27 cellular contexts compared by ENCODE assay signal in the genomic region with DNA sequence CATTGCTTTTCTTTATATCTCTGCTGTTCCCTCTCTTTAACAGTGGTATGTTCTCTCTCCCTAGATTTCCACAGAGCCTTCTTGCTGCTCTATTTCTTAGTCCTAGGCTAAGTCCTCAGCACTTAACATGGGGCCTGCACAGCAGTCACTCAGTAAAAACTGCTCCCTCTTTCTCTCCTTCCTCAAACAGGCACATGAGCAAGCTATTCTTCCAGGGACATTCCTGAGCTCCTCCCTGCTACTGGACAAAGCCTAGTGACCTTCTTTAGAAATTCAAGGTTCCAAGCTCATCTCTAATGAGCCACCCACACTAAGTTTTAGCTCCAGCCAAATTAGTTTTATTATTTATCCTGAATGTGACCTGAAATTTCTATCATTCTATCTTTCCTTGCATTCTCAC.
"Had no signal": no experiment of that assay in that cellular context is flagged by ENCODE, and none has a peak within 500 bp of the region (broad histone marks: within the 10 kb centered on the region; RNA-seq: fewer than 3 reads in every experiment).

No MANE protein-coding gene starts in this region.

- H3K4me1 ChIP-seq: heart left ventricle, left ventricle myocardium inferior, pancreas, prostate gland, right lobe of liver, stomach, testis, thyroid gland, transverse colon, upper lobe of right lung had no signal

- H3K27me3 ChIP-seq: heart left ventricle, pancreas, right lobe of liver, stomach, testis, thyroid gland, transverse colon, upper lobe of right lung had no signal

- H3K9me3 Mint-ChIP-seq: mesothelial cell of epicardium; naive B cell; natural killer cell; nephron progenitor cell; stimulated activated naive B cell treated with anti-CD40 and anti-IgM and Interleukin-4, amounts not matched to agents 10 μg/mL and 1 μg/mL and 100 μg/mL, for 72 hours had no signal

- H3K36me3 Mint-ChIP-seq: mesothelial cell of epicardium; naive B cell; natural killer cell; stimulated activated naive B cell treated with anti-CD40 and anti-IgM and Interleukin-4, amounts not matched to agents 10 μg/mL and 1 μg/mL and 100 μg/mL, for 72 hours had no signal

- H3K4me1 Mint-ChIP-seq: mesothelial cell of epicardium; naive B cell; natural killer cell; stimulated activated naive B cell treated with anti-CD40 and anti-IgM and Interleukin-4, amounts not matched to agents 10 μg/mL and 1 μg/mL and 100 μg/mL, for 72 hours had no signal

- ATAC-seq: heart left ventricle; natural killer cell; pancreas; right lobe of liver; stimulated activated naive B cell treated with anti-CD40 and anti-IgM and Interleukin-4, amounts not matched to agents 10 μg/mL and 1 μg/mL and 100 μg/mL, for 72 hours; stimulated activated naive CD8-positive, alpha-beta T cell treated with anti-CD3 and anti-CD28 coated beads, Interleukin-15, Interleukin-2, amounts not matched to agents 100 U/mL and 50 U/mL, for 24 hours; upper lobe of right lung had no signal

- H3K27ac ChIP-seq: heart left ventricle, left ventricle myocardium inferior, pancreas, prostate gland, right lobe of liver, skin epidermis, stomach, testis, thyroid gland, transverse colon, upper lobe of right lung had no signal

- H3K4me3 ChIP-seq: heart left ventricle, left ventricle myocardium inferior, lung, pancreas, prostate gland, right lobe of liver, skin epidermis, stomach, testis, thyroid gland, transverse colon, upper lobe of right lung had no signal

- H3K36me3 ChIP-seq: heart left ventricle, left ventricle myocardium inferior, pancreas, prostate gland, right lobe of liver, thyroid gland, transverse colon, upper lobe of right lung had no signal

- DNase-seq: heart left ventricle; hypothalamus; islet precursor cell; left ventricle myocardium inferior; mesendoderm; naive B cell; natural killer cell; nephron progenitor cell; nucleus accumbens; pancreas; posterior cingulate gyrus; right lobe of liver; stimulated activated CD4-positive, alpha-beta T cell treated with anti-CD3 and anti-CD28 coated beads, Interleukin-12 subunit alpha, Interleukin-12 subunit beta, amount 100 ng/mL, for 4 hours; stimulated activated CD4-positive, alpha-beta T cell treated with anti-CD3 and anti-CD28 coated beads, Interleukin-15, amount 100 ng/mL, for 24 hours; stimulated activated CD4-positive, alpha-beta T cell treated with anti-CD3 and anti-CD28 coated beads, Interleukin-2, amount 100 ng/mL, for 24 hours; stimulated activated CD4-positive, alpha-beta T cell treated with anti-CD3 and anti-CD28 coated beads, Interleukin-4, amount 100 ng/mL, for 1 hour; stimulated activated naive B cell treated with anti-CD40 and anti-IgM and Interleukin-4, amounts not matched to agents 10 μg/mL and 1 μg/mL and 100 μg/mL, for 72 hours; stimulated activated naive CD8-positive, alpha-beta T cell treated with anti-CD3 and anti-CD28 coated beads, Interleukin-15, Interleukin-2, amounts not matched to agents 100 U/mL and 50 U/mL, for 24 hours; stomach; testis; thyroid gland; transverse colon; upper lobe of right lung had no signal

- H3K27ac Mint-ChIP-seq: mesothelial cell of epicardium; natural killer cell; nephron progenitor cell; stimulated activated naive B cell treated with anti-CD40 and anti-IgM and Interleukin-4, amounts not matched to agents 10 μg/mL and 1 μg/mL and 100 μg/mL, for 72 hours had no signal

- H3K4me3 Mint-ChIP-seq: mesothelial cell of epicardium; natural killer cell; nephron progenitor cell; stimulated activated naive B cell treated with anti-CD40 and anti-IgM and Interleukin-4, amounts not matched to agents 10 μg/mL and 1 μg/mL and 100 μg/mL, for 72 hours had no signal

- H3K9me3 ChIP-seq: heart left ventricle, left ventricle myocardium inferior, pancreas, prostate gland, right lobe of liver, stomach, testis, thyroid gland, transverse colon, upper lobe of right lung had no signal
